In the genomic region with DNA sequence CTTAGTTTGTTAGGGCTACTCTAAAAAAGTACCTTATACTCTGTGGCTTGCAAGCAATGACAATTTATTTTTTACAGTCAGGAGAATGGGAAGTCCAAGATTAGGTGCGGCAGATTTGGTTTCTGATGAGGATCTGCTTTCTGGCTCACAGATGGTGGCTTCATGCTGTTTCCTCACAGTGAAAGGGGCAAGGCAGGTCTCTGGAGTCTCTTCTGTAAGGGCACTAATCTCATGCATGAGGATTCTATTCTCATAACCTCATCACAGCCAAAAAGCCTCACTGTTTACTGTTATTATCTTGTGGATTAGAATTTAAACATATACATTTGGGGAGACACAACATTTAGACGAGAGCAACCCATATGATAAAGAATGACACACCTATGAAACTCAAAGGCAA, we compare ENCODE assay signal across 23 cellular contexts.
DNase-seq lines count a peak whose midpoint lies in the region; ATAC-seq and TF ChIP-seq lines count a peak whose summit lies in the region.
"Had no signal": no experiment of that assay in that cellular context is flagged by ENCODE, and none has a peak within 500 bp of the region (broad histone marks: within the 10 kb centered on the region; RNA-seq: fewer than 3 reads in every experiment).

No MANE protein-coding gene starts in this region.

- H3K9me3 ChIP-seq in WERI-Rb-1 (ENCODE audit: severe bottlenecking) = no peaks in the 10 kb centered on the region
- H3K9me3 ChIP-seq in CD4-positive, alpha-beta T cell (ENCODE audit: control insufficient read depth, low read length) = no peaks in the 10 kb centered on the region
- H3K9me3 ChIP-seq: HAP-1, SK-N-SH had no signal

- POLR2A ChIA-PET in CD4-positive, alpha-beta T cell (lab: Charles Lee) = no interaction called here

- no peak overlapping the region for H3K4me3 Mint-ChIP-seq in CD4-positive, alpha-beta T cell
- H3K4me3 Mint-ChIP-seq: CD14-positive monocyte had no signal

- no peak overlapping the region for H3K27ac Mint-ChIP-seq in CD4-positive, alpha-beta T cell
- H3K27ac Mint-ChIP-seq: CD14-positive monocyte had no signal

- H3K4me3 ChIP-seq in WERI-Rb-1 (ENCODE audit: low read depth, low read length) = no peak overlapping the region
- H3K4me3 ChIP-seq: GM12878, HAP-1 had no signal

- H3K27me3 Mint-ChIP-seq in CD4-positive, alpha-beta T cell = no peaks in the 10 kb centered on the region

- no peak for TF ChIP-seq CTCF in WERI-Rb-1 (IDR thresholded peaks at IDR 0.05; ENCODE audit: low read depth, low read length)
- no peak for TF ChIP-seq CTCF in CD4-positive, alpha-beta T cell (IDR thresholded peaks at IDR 0.05)

- DNase-seq in DMS 273 (lab: John Stamatoyannopoulos, UW; ENCODE audit: unreplicated experiment) = peak; percentile 42
- no peak for DNase-seq in DMS 273 treated with DMSO at 0.1 percent for 48 hours (lab: John Stamatoyannopoulos, UW)
- peak; percentile 55 for DNase-seq in MV-4-11 (lab: John Stamatoyannopoulos, UW)
- peak; percentile 99 for DNase-seq in NCI-H69 (lab: John Stamatoyannopoulos, UW)
- peak; percentile 69 for DNase-seq in WERI-Rb-1
- no peak for DNase-seq in CD4-positive, alpha-beta T cell
- DNase-seq: AML-193, GF-D8, KG1, NCI-H1436 treated with DMSO at 0.1 percent for 48 hours, NCI-H2081 treated with DMSO at 0.1 percent for 48 hours, NCI-H226, NCI-H526 treated with DMSO at 0.1 percent for 48 hours, RPMI8226, SHP77 treated with DMSO at 0.1 percent for 48 hours, SK-N-SH had no signal

- ATAC-seq in HG02678 (IDR thresholded peaks at IDR 0.05; ENCODE audit: unreplicated experiment) (no peak), HG02870 (IDR thresholded peaks at IDR 0.05; ENCODE audit: unreplicated experiment) (no peak)
- ATAC-seq in CD4-positive, alpha-beta T cell (ENCODE audit: poor library complexity) = no peak
- ATAC-seq: HepG2 had no signal

- H3K27me3 ChIP-seq in WERI-Rb-1 (ENCODE audit: insufficient read depth, low read depth, severe bottlenecking) = no peaks in the 10 kb centered on the region
- H3K27me3 ChIP-seq in CD4-positive, alpha-beta T cell (ENCODE audit: control insufficient read depth, insufficient read depth, low read length) = no peaks in the 10 kb centered on the region

- no peaks in the 10 kb centered on the region for H3K36me3 Mint-ChIP-seq in CD4-positive, alpha-beta T cell (ENCODE audit: low read depth)
- H3K36me3 Mint-ChIP-seq: CD14-positive monocyte had no signal

- H3K36me3 ChIP-seq in WERI-Rb-1 = no peaks in the 10 kb centered on the region
- H3K36me3 ChIP-seq: HAP-1 had no signal

- intact Hi-C loops in CD4-positive, alpha-beta T cell (cut with DNase I, micrococcal nuclease) = no loop called here

- H3K9me3 Mint-ChIP-seq in CD4-positive, alpha-beta T cell = peaks cover 4% of the 10 kb centered on the region

- CTCF ChIA-PET in CD4-positive, alpha-beta T cell (lab: Charles Lee) = no interaction called here

- peak overlapping the region; percentile 50 for H3K27ac ChIP-seq in WERI-Rb-1
- no peak overlapping the region for H3K27ac ChIP-seq in CD4-positive, alpha-beta T cell (ENCODE audit: low read depth, low read length)
- H3K27ac ChIP-seq: 22Rv1 had no signal

- H3K4me1 Mint-ChIP-seq in CD4-positive, alpha-beta T cell (ENCODE audit: low read depth) = no peaks in the 10 kb centered on the region
- H3K4me1 Mint-ChIP-seq: CD14-positive monocyte had no signal

Comparison
In these comparisons a context has a peak if more than half of its experiments do, and no peak if none do; other contexts are left out.
1. DNase-seq: peak in DMS 273 (single experiment), MV-4-11 (single experiment), NCI-H69 (single experiment) and WERI-Rb-1 (single experiment); none in DMS 273 treated with DMSO at 0.1 percent for 48 hours (single experiment) and CD4-positive, alpha-beta T cell (0 of 10).